ENCODE assay signal across 8 cellular contexts in genomic region chr1:78619803-78620579, GRCh38. TPM values are rescaled to one million over a fixed set of nuclear protein-coding genes. Genes with fewer than 3 reads are reported as not detected.
DNase-seq lines count a peak whose midpoint lies in the region; ATAC-seq and TF ChIP-seq lines count a peak whose summit lies in the region.

Gene IFI44L (plus strand): TSS chr1:78620448. CDS start chr1:78627916, 7,468 bp downstream.

- H3K4me1 Mint-ChIP-seq in CD4-positive, alpha-beta T cell (ENCODE audit: low read depth) = peaks cover 69% of the 10 kb centered on the region
- peaks cover 59% of the 10 kb centered on the region for H3K4me1 Mint-ChIP-seq in activated T-helper 2 cell treated with anti-CD3 and anti-CD28 coated beads, Interferon-gamma antibody, Interleukin-2, Interleukin-4, amounts not matched to agents 10 μg/mL and 5 μg/mL and 100 μg/mL, durations not matched to agents 14 hours and 24 hours and 36 hours (ENCODE audit: low read depth)

- peaks cover 10% of the 10 kb centered on the region for H3K36me3 Mint-ChIP-seq in CD4-positive, alpha-beta T cell (ENCODE audit: low read depth)
- peaks cover 20% of the 10 kb centered on the region for H3K36me3 Mint-ChIP-seq in activated T-helper 2 cell treated with anti-CD3 and anti-CD28 coated beads, Interferon-gamma antibody, Interleukin-2, Interleukin-4, amounts not matched to agents 10 μg/mL and 5 μg/mL and 100 μg/mL, durations not matched to agents 14 hours and 24 hours and 36 hours (ENCODE audit: low read depth)

- H3K9me3 Mint-ChIP-seq in CD4-positive, alpha-beta T cell = no peaks in the 10 kb centered on the region
- no peaks in the 10 kb centered on the region for H3K9me3 Mint-ChIP-seq in activated T-helper 2 cell treated with anti-CD3 and anti-CD28 coated beads, Interferon-gamma antibody, Interleukin-2, Interleukin-4, amounts not matched to agents 10 μg/mL and 5 μg/mL and 100 μg/mL, durations not matched to agents 14 hours and 24 hours and 36 hours

- no peaks in the 10 kb centered on the region for H3K27me3 Mint-ChIP-seq in CD4-positive, alpha-beta T cell
- H3K27me3 Mint-ChIP-seq in activated T-helper 2 cell treated with anti-CD3 and anti-CD28 coated beads, Interferon-gamma antibody, Interleukin-2, Interleukin-4, amounts not matched to agents 10 μg/mL and 5 μg/mL and 100 μg/mL, durations not matched to agents 14 hours and 24 hours and 36 hours (ENCODE audit: low read depth) = peaks cover 4% of the 10 kb centered on the region

- no peaks in the 10 kb centered on the region for H3K36me3 ChIP-seq in skeletal muscle tissue (ENCODE audit: control insufficient read depth in 3 of 3, insufficient read depth in 3 of 3, low read length in 3 of 3)

- peak; percentile 39 for ATAC-seq in CD4-positive, alpha-beta T cell (ENCODE audit: poor library complexity)
- peak; percentile 48 for ATAC-seq in GM21723 (IDR thresholded peaks at IDR 0.05; ENCODE audit: unreplicated experiment)

- H3K27me3 ChIP-seq in CD4-positive, alpha-beta T cell (ENCODE audit: control insufficient read depth, insufficient read depth, low read length) = no peaks in the 10 kb centered on the region
- H3K27me3 ChIP-seq in skeletal muscle tissue (ENCODE audit: control insufficient read depth in 3 of 3, insufficient read depth in 3 of 3, low read length in 3 of 3) = no peaks in the 10 kb centered on the region

- H3K4me3 Mint-ChIP-seq in CD4-positive, alpha-beta T cell = peak within 1 kb of the TSS; percentile 85
- peak within 1 kb of the TSS; percentile 84 for H3K4me3 Mint-ChIP-seq in activated T-helper 2 cell treated with anti-CD3 and anti-CD28 coated beads, Interferon-gamma antibody, Interleukin-2, Interleukin-4, amounts not matched to agents 10 μg/mL and 5 μg/mL and 100 μg/mL, durations not matched to agents 14 hours and 24 hours and 36 hours (ENCODE audit: low read depth)

- POLR2A ChIA-PET in CD4-positive, alpha-beta T cell (lab: Charles Lee) = interaction anchor here (1.0 to 4.7 kb wide), 9 partner anchors 12 to 615 kb away, joined by 3 to 29 read pairs (median 7); partner anchors contain the start of genes DNAJB4 and IFI44

- peaks cover 8 to 15% (median 10%) of the 10 kb centered on the region in 3 donors for H3K4me1 ChIP-seq in skeletal muscle tissue (ENCODE audit: control insufficient read depth in 3 of 3, insufficient read depth in 3 of 3, low read length in 3 of 3)

- DNase-seq in CD4-positive, alpha-beta T cell = peak; percentile 33 to 81 (median 46)
- DNase-seq in NCI-H446 (lab: John Stamatoyannopoulos, UW) = peak; percentile 51 to 64
- peak; percentile 63 for DNase-seq in activated T-helper 2 cell treated with anti-CD3 and anti-CD28 coated beads, Interferon-gamma antibody, Interleukin-2, Interleukin-4, amounts not matched to agents 10 μg/mL and 5 μg/mL and 100 μg/mL, durations not matched to agents 14 hours and 24 hours and 36 hours (ENCODE audit: low spot score)
- DNase-seq in foreskin melanocyte = peak; percentile 15
- DNase-seq in NCI-H2081 treated with DMSO at 0.1 percent for 48 hours (lab: John Stamatoyannopoulos, UW) = no peak
- no peak for DNase-seq in NOMO-1 treated with dmso at 0.1 percent for 144 hours (lab: John Stamatoyannopoulos, UW; ENCODE audit: unreplicated experiment)

- peak within 1 kb of the TSS; percentile 13 to 68 (median 57) for H3K4me3 ChIP-seq in skeletal muscle tissue (ENCODE audit: low read length in 3 of 3)

- H3K27ac Mint-ChIP-seq in CD4-positive, alpha-beta T cell = peak within 1 kb of the TSS; percentile 83
- H3K27ac Mint-ChIP-seq in activated T-helper 2 cell treated with anti-CD3 and anti-CD28 coated beads, Interferon-gamma antibody, Interleukin-2, Interleukin-4, amounts not matched to agents 10 μg/mL and 5 μg/mL and 100 μg/mL, durations not matched to agents 14 hours and 24 hours and 36 hours = peak within 1 kb of the TSS; percentile 74

- peak within 1 kb of the TSS; percentile 10 for H3K27ac ChIP-seq in CD4-positive, alpha-beta T cell (ENCODE audit: low read depth, low read length)
- peak within 1 kb of the TSS; percentile 43 for H3K27ac ChIP-seq in skeletal muscle tissue (ENCODE audit: low read depth, low read length)

- peak within 1 kb of the TSS; percentile 46 to 66 (median 51) for H3K9ac ChIP-seq in skeletal muscle tissue (ENCODE audit: low read depth in 1 of 3, low read length in 3 of 3)

- intact Hi-C loops in CD4-positive, alpha-beta T cell (cut with DNase I, micrococcal nuclease) = loop anchor here in 1 of 2 experiments (5.0 kb wide), 1 partner anchor 473 kb away; no protein-coding TSS in a partner anchor
- intact Hi-C loops in activated T-helper 2 cell treated with anti-CD3 and anti-CD28 coated beads, Interferon-gamma antibody, Interleukin-2, Interleukin-4, amounts not matched to agents 10 μg/mL and 5 μg/mL and 100 μg/mL, durations not matched to agents 14 hours and 24 hours and 36 hours (cut with micrococcal nuclease) = loop anchor here (1.0 to 10.0 kb wide), 5 partner anchors 7 to 645 kb away; partner anchors contain the start of genes DNAJB4, FUBP1 and IFI44

- CTCF ChIA-PET in CD4-positive, alpha-beta T cell (lab: Charles Lee) = interaction anchor here (1.2 to 1.4 kb wide), 2 partner anchors 9 to 12 kb away, joined by 4 read pairs; no protein-coding TSS in a partner anchor

- TF ChIP-seq CTCF in CD4-positive, alpha-beta T cell (IDR thresholded peaks at IDR 0.05) = no peak

- no peaks in the 10 kb centered on the region for H3K9me3 ChIP-seq in CD4-positive, alpha-beta T cell (ENCODE audit: control insufficient read depth, low read length)
- no peaks in the 10 kb centered on the region for H3K9me3 ChIP-seq in skeletal muscle tissue (ENCODE audit: control insufficient read depth in 3 of 3, low read length in 3 of 3)

RNA-seq across cellular contexts. Expression of gene IFI44L, which starts in this region (rescaled TPM):
- 10 to 100 TPM; 19.5 to 23.9 TPM for total RNA-seq in CD4-positive, alpha-beta T cell
- 7.5 and 8.3 TPM in 2 replicates for total RNA-seq in activated T-helper 2 cell treated with anti-CD3 and anti-CD28 coated beads, Interferon-gamma antibody, Interleukin-2, Interleukin-4, amounts not matched to agents 10 μg/mL and 5 μg/mL and 100 μg/mL, durations not matched to agents 14 hours and 24 hours and 36 hours
- total RNA-seq in skeletal muscle tissue = 7.3 TPM

Comparison
In these comparisons a context has a peak if more than half of its experiments do, and no peak if none do; other contexts are left out.
1. DNase-seq: peak in CD4-positive, alpha-beta T cell (10 of 10), NCI-H446 (2 of 2), activated T-helper 2 cell treated with anti-CD3 and anti-CD28 coated beads, Interferon-gamma antibody, Interleukin-2, Interleukin-4, amounts not matched to agents 10 μg/mL and 5 μg/mL and 100 μg/mL, durations not matched to agents 14 hours and 24 hours and 36 hours (single experiment) and foreskin melanocyte (single experiment); none in NCI-H2081 treated with DMSO at 0.1 percent for 48 hours (single experiment) and NOMO-1 treated with dmso at 0.1 percent for 144 hours (single experiment).